ENCODE assay signal across 19 cellular contexts in genomic region chr10:121559321-121559720, GRCh38. TPM values are rescaled to one million over a fixed set of nuclear protein-coding genes. Genes with fewer than 3 reads are reported as not detected.
A peak's percentile ranks its signal among the peaks of the same experiment; 100 is the strongest.
DNase-seq lines count a peak whose midpoint lies in the region; ATAC-seq and TF ChIP-seq lines count a peak whose summit lies in the region.
"Had no signal": no experiment of that assay in that cellular context is flagged by ENCODE, and none has a peak within 500 bp of the region (broad histone marks: within the 10 kb centered on the region; RNA-seq: fewer than 3 reads in every experiment).

No MANE protein-coding gene starts in this region.

- H2BK20ac ChIP-seq in H9 (ENCODE audit: low read depth, low read length, poor library complexity, severe bottlenecking) = no peak overlapping the region

- H3K27ac ChIP-seq in H9 (ENCODE audit: insufficient read length, low read depth, low read length) (no peak overlapping the region), cingulate gyrus (ENCODE audit: low read depth, low read length) (peak overlapping the region; percentile 60), mesenchymal stem cell (ENCODE audit: low read length, poor library complexity, severe bottlenecking) (no peak overlapping the region)
- H3K27ac ChIP-seq: GM23248, right lobe of liver, transverse colon had no signal

- H3K56ac ChIP-seq in H9 (ENCODE audit: insufficient read length, low read depth, low read length) = no peak overlapping the region

- no peak for TF ChIP-seq CTCF in H9 (conservative IDR thresholded peaks at IDR 0.05)
- TF ChIP-seq CTCF in progenitor cell of endocrine pancreas (IDR thresholded peaks at IDR 0.05; ENCODE audit: unreplicated experiment) = no peak

- no peak overlapping the region for H2BK120ac ChIP-seq in H9 (ENCODE audit: low read depth, low read length, poor library complexity, severe bottlenecking)
- no peak overlapping the region for H2BK120ac ChIP-seq in mesenchymal stem cell (ENCODE audit: low read depth, low read length)

- no peak overlapping the region for H2BK15ac ChIP-seq in H9 (ENCODE audit: low read depth, low read length)
- no peak overlapping the region for H2BK15ac ChIP-seq in mesenchymal stem cell (ENCODE audit: low read depth, poor library complexity, severe bottlenecking)

- H3K9me3 Mint-ChIP-seq in H9 = no peaks in the 10 kb centered on the region
- H3K9me3 Mint-ChIP-seq in progenitor cell of endocrine pancreas (ENCODE audit: low read depth) = no peaks in the 10 kb centered on the region

- H2AFZ ChIP-seq in H9 (ENCODE audit: low read length) (no peak overlapping the region), mesenchymal stem cell (ENCODE audit: low read depth, low read length) (no peak overlapping the region)
- H2AFZ ChIP-seq: GM23248 had no signal

- H3K4me2 ChIP-seq in H9 (ENCODE audit: insufficient read depth, insufficient read length, low read length) = no peak overlapping the region
- H3K4me2 ChIP-seq in mesenchymal stem cell (ENCODE audit: low read length, poor library complexity, severe bottlenecking) = no peak overlapping the region

- H3K4me1 ChIP-seq in H9 (ENCODE audit: insufficient read depth, low read length) (0 out of 2 replicates have a peak, but pooled peaks cover 6% of the 10 kb centered on the region), mesenchymal stem cell (ENCODE audit: control insufficient read depth, insufficient read depth, low read depth, low read length) (no peaks in the 10 kb centered on the region)
- H3K4me1 ChIP-seq: right lobe of liver had no signal

- no peak overlapping the region for H3T11ph ChIP-seq in H9 (ENCODE audit: low read length)

- H3K9ac ChIP-seq in H9 (ENCODE audit: extremely low read depth, insufficient read length, low read length) (no peak overlapping the region), mesenchymal stem cell (ENCODE audit: low read length) (no peak overlapping the region)
- H3K9ac ChIP-seq: GM23248 had no signal

- H4K20me1 ChIP-seq in H9 (ENCODE audit: control insufficient read depth, insufficient read depth, insufficient read length) = no peaks in the 10 kb centered on the region

- no peak overlapping the region for H3K4me3 ChIP-seq in mesenchymal stem cell (ENCODE audit: insufficient read depth in 1 of 2, low read depth in 1 of 2, low read length in 2 of 2)
- H3K4me3 ChIP-seq: GM23248, right lobe of liver, transverse colon had no signal

- no peak overlapping the region for H3K18ac ChIP-seq in H9 (ENCODE audit: insufficient read length, low read depth, low read length)
- no peak overlapping the region for H3K18ac ChIP-seq in mesenchymal stem cell (ENCODE audit: low read depth in 1 of 2, low read length in 2 of 2)

- H3K27me3 ChIP-seq in H9 (ENCODE audit: insufficient read depth, low read length) (no peaks in the 10 kb centered on the region), mesenchymal stem cell (ENCODE audit: control insufficient read depth in 1 of 2, insufficient read depth in 1 of 2, low read length in 2 of 2) (no peaks in the 10 kb centered on the region)
- H3K27me3 ChIP-seq: right lobe of liver, transverse colon had no signal

- H4K8ac ChIP-seq in H9 (replicated peaks; ENCODE audit: insufficient read length, low read depth, low read length) = no peak overlapping the region
- no peak overlapping the region for H4K8ac ChIP-seq in mesenchymal stem cell (ENCODE audit: low read length)

- WGBS in H9 (ENCODE audit: extremely low coverage, insufficient read length, low lambda C conversion rate) = no CpG with 5 or more reads among the region's 7 CpGs
- WGBS in mesenchymal stem cell = 76% methylated on average over 7 of the region's 7 CpGs

- peak overlapping the region in 2 of 3 experiments; percentile 39 to 68; a peak in 1 of 7 replicates for H3K27ac Mint-ChIP-seq in H9
- H3K27ac Mint-ChIP-seq in progenitor cell of endocrine pancreas = peak overlapping the region; percentile 30
- H3K27ac Mint-ChIP-seq: T-cell had no signal

- H2BK12ac ChIP-seq in H9 (ENCODE audit: insufficient read length, low read depth, low read length) (no peak overlapping the region), mesenchymal stem cell (ENCODE audit: low read length in 2 of 2) (no peak overlapping the region)

- DNase-seq in H9 = no peak
- peak; percentile 66 for DNase-seq in NCI-H524 treated with DMSO at 0.1 percent for 48 hours (lab: John Stamatoyannopoulos, UW)
- no peak for DNase-seq in progenitor cell of endocrine pancreas (ENCODE audit: low spot score, unreplicated experiment)
- no peak for DNase-seq in mesenchymal stem cell
- DNase-seq in amniotic stem cell (lab: John Stamatoyannopoulos, UW) = no peak
- DNase-seq: activated gamma-delta T cell treated with Interleukin-2 at 50 U/mL for 16 hours; AML-193; glutamatergic neuron; GM23248; KG1; NCI-H1105 treated with DMSO at 0.1 percent for 48 hours; NCI-H345; right lobe of liver; stimulated activated naive CD4-positive, alpha-beta T cell; T-cell; transverse colon had no signal

- peaks cover 10% of the 10 kb centered on the region for H3K79me1 ChIP-seq in H9 (ENCODE audit: insufficient read depth, low read depth, low read length, poor library complexity, severe bottlenecking)
- H3K79me1 ChIP-seq in mesenchymal stem cell (replicated peaks; ENCODE audit: low read length, poor library complexity, severe bottlenecking) = peaks cover 1% of the 10 kb centered on the region

- no peak overlapping the region for H3K14ac ChIP-seq in H9 (ENCODE audit: insufficient read depth, low read length)
- H3K14ac ChIP-seq in mesenchymal stem cell (ENCODE audit: low read length in 2 of 2) = no peak overlapping the region

- no peak overlapping the region for H3K23ac ChIP-seq in H9 (ENCODE audit: insufficient read length, low read depth, low read length)
- H3K23ac ChIP-seq in mesenchymal stem cell (ENCODE audit: low read length in 2 of 2) = no peak overlapping the region

- H4K91ac ChIP-seq in H9 (ENCODE audit: insufficient read length, low read depth, low read length) = no peak overlapping the region
- H4K91ac ChIP-seq in mesenchymal stem cell (ENCODE audit: low read length) = no peak overlapping the region

- no peak overlapping the region for H4K5ac ChIP-seq in H9 (ENCODE audit: insufficient read length, low read depth, low read length)

- ATAC-seq in GM18868 (IDR thresholded peaks at IDR 0.05; ENCODE audit: unreplicated experiment) (no peak), GM19463 (IDR thresholded peaks at IDR 0.05; ENCODE audit: unreplicated experiment) (no peak)
- ATAC-seq: right lobe of liver, T-cell had no signal

- peaks cover 65 to 73% of the 10 kb centered on the region in 2 experiments for H3K4me1 Mint-ChIP-seq in H9
- peaks cover 51% of the 10 kb centered on the region for H3K4me1 Mint-ChIP-seq in progenitor cell of endocrine pancreas (ENCODE audit: low read depth)
- H3K4me1 Mint-ChIP-seq: T-cell had no signal

- H3K9me3 ChIP-seq in H9 (ENCODE audit: control insufficient read depth, low read depth, low read length) (no peaks in the 10 kb centered on the region), mesenchymal stem cell (ENCODE audit: control insufficient read depth, low read length) (no peaks in the 10 kb centered on the region)
- H3K9me3 ChIP-seq: right lobe of liver, transverse colon had no signal

- no peaks in the 10 kb centered on the region for H3K36me3 ChIP-seq in mesenchymal stem cell (ENCODE audit: control insufficient read depth in 1 of 2, insufficient read depth in 2 of 2, low read depth in 1 of 2, low read length in 2 of 2)
- H3K36me3 ChIP-seq: right lobe of liver had no signal

- H2AK5ac ChIP-seq in H9 (ENCODE audit: insufficient read length, low read length) = no peak overlapping the region
- H2AK5ac ChIP-seq in mesenchymal stem cell (ENCODE audit: low read length, severe bottlenecking) = no peak overlapping the region

- H2BK5ac ChIP-seq in H9 (ENCODE audit: insufficient read length, low read length) (no peak overlapping the region), mesenchymal stem cell (ENCODE audit: low read depth, low read length, poor library complexity, severe bottlenecking) (no peak overlapping the region)

- peaks cover 28 to 74% (median 64%) of the 10 kb centered on the region in 3 experiments for H3K36me3 Mint-ChIP-seq in H9 (ENCODE audit: insufficient read depth in 1 of 3, low read depth in 3 of 3)
- peaks cover 31% of the 10 kb centered on the region for H3K36me3 Mint-ChIP-seq in progenitor cell of endocrine pancreas (ENCODE audit: insufficient read depth)
- H3K36me3 Mint-ChIP-seq: T-cell had no signal

- peaks cover 33% of the 10 kb centered on the region; the same call in 1 of the 2 replicates for H3K79me2 ChIP-seq in H9 (ENCODE audit: insufficient read depth, low read length)

- H3K4me3 Mint-ChIP-seq in H9 = peak overlapping the region in 1 of 2 experiments; percentile 29; a peak in 1 of 5 replicates
- H3K4me3 Mint-ChIP-seq in progenitor cell of endocrine pancreas (ENCODE audit: low read depth) = no peak overlapping the region
- H3K4me3 Mint-ChIP-seq: T-cell had no signal

- H3K23me2 ChIP-seq in H9 (ENCODE audit: insufficient read length, low read depth, low read length, poor library complexity, severe bottlenecking) = no peaks in the 10 kb centered on the region

- H3K4ac ChIP-seq in H9 (ENCODE audit: low read depth, low read length) (no peak overlapping the region), mesenchymal stem cell (ENCODE audit: low read depth in 1 of 2, low read length in 2 of 2) (no peak overlapping the region)

- H3K27me3 Mint-ChIP-seq in H9 (ENCODE audit: low read depth) = no peaks in the 10 kb centered on the region
- H3K27me3 Mint-ChIP-seq in progenitor cell of endocrine pancreas = no peaks in the 10 kb centered on the region
- H3K27me3 Mint-ChIP-seq: T-cell had no signal

RNA-seq across cellular contexts. Expression of gene FGFR2, which starts 38.9 kb away (rescaled TPM):
- total RNA-seq in H9 (2021) (133 and 135 TPM in 2 replicates), progenitor cell of endocrine pancreas (146 and 149 TPM in 2 replicates)
- polyA plus RNA-seq in mesenchymal stem cell (2013, experiment 1 of 2) = 0.83 TPM
- polyA plus RNA-seq in mesenchymal stem cell (2013, experiment 2 of 2) = 0.92 TPM
- total RNA-seq: GM23248 had no signal
